In the genomic region with DNA sequence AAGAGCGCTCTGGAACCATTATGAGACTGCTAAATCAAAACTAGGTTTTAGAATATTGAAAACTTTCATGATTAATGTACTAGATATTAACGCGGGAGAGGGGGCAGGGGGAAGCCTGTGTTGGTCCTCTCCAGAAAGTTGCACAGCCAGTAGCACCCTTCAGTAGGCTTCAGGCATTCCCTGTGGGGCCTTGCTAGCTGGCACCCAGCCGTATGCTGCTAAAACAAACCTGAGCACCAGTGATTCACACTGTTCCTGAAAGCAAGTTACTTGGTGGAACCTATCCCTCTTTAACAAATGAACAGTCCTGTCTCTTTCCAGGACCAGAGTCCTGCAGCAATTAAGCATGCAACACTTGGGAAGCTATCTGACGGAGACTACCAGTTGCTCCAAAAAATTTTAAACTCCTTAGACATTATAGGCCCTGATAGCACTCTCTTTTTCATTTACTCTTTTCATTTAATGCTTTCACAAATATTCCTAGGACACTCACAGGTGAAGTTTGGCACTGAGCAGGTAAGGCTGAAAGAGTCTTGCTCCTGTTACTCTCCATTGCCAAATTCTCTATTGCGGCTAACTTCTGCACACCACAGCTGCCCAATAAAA, we compare ENCODE assay signal across 1 cellular context.
TF ChIP-seq lines count a peak whose summit lies in the region.

No MANE protein-coding gene starts in this region.

TF ChIP-seq in IMR-90, 13 proteins besides CTCF, POLR2A, EP300 and RAD21:
- TF ChIP-seq SMC3 (IDR thresholded peaks at IDR 0.05; ENCODE audit: low read depth, low read length) = no peak
- TF ChIP-seq, protein P1, sequence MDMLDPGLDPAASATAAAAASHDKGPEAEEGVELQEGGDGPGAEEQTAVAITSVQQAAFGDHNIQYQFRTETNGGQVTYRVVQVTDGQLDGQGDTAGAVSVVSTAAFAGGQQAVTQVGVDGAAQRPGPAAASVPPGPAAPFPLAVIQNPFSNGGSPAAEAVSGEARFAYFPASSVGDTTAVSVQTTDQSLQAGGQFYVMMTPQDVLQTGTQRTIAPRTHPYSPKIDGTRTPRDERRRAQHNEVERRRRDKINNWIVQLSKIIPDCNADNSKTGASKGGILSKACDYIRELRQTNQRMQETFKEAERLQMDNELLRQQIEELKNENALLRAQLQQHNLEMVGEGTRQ (IDR thresholded peaks at IDR 0.05; ENCODE audit: low read depth, low read length) = no peak
- no peak for TF ChIP-seq FOS (IDR thresholded peaks at IDR 0.05; ENCODE audit: low read depth, low read length)
- no peak for TF ChIP-seq RFX5 (IDR thresholded peaks at IDR 0.05; ENCODE audit: low read depth, low read length)
- TF ChIP-seq, protein P2, sequence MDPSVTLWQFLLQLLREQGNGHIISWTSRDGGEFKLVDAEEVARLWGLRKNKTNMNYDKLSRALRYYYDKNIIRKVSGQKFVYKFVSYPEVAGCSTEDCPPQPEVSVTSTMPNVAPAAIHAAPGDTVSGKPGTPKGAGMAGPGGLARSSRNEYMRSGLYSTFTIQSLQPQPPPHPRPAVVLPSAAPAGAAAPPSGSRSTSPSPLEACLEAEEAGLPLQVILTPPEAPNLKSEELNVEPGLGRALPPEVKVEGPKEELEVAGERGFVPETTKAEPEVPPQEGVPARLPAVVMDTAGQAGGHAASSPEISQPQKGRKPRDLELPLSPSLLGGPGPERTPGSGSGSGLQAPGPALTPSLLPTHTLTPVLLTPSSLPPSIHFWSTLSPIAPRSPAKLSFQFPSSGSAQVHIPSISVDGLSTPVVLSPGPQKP (IDR thresholded peaks at IDR 0.05; ENCODE audit: borderline replicate concordance, low read depth, low read length) = no peak
- no peak for TF ChIP-seq NFE2L2 (IDR thresholded peaks at IDR 0.05; ENCODE audit: low read depth, low read length)
- TF ChIP-seq RCOR1 (IDR thresholded peaks at IDR 0.05; ENCODE audit: insufficient replicate concordance, low read length) = no peak
- no peak for TF ChIP-seq CEBPB (IDR thresholded peaks at IDR 0.05; ENCODE audit: low read depth, low read length)
- no peak for TF ChIP-seq MXI1 (IDR thresholded peaks at IDR 0.05; ENCODE audit: borderline replicate concordance, low read depth, low read length)
- no peak for TF ChIP-seq MAZ (IDR thresholded peaks at IDR 0.05; ENCODE audit: borderline replicate concordance, low read depth, low read length)
- TF ChIP-seq MAFK (IDR thresholded peaks at IDR 0.05; ENCODE audit: low read depth, low read length) = no peak
- TF ChIP-seq BHLHE40 (IDR thresholded peaks at IDR 0.05; ENCODE audit: low read depth, low read length) = no peak
- no peak for TF ChIP-seq CHD1 (IDR thresholded peaks at IDR 0.05; ENCODE audit: low read depth, low read length)
